ENCODE assay signal across 2 cellular contexts in the genomic region with DNA sequence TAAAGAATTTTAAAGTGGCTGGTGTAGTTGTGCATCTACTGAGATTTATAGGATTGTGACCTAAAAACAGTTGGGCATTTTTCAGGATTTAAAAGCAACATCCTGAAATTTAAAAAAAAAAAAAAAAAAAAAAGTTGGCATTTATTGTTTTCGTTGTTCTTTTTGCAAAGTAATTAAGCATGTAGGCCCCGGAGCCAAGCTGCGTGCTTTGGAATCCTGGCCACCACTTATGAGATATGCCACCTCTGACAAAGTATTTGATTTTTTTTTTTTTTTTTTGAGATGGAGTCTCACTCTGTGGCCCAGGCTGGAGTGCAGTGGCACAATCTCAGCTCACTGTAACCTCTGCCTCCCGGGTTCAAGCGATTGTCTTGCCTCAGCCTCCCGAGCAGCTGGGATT.
DNase-seq lines count a peak whose midpoint lies in the region; TF ChIP-seq lines count a peak whose summit lies in the region.
"Not testable (repeated sequence)": the region's sequence is repeated elsewhere in the genome, so short reads cannot be mapped to it uniquely, and the experiment has no call there.

No MANE protein-coding gene starts in this region.

- peaks cover 21% of the 10 kb centered on the region for H3K4me1 ChIP-seq in HEK293 (ENCODE audit: control insufficient read depth, insufficient read depth, low read length)
- peaks cover 88% of the 10 kb centered on the region for H3K4me1 ChIP-seq in left ventricle myocardium inferior

- TF ChIP-seq CTCF in HEK293 (tag by site-specific recombination; IDR thresholded peaks at IDR 0.05); left ventricle myocardium inferior (IDR thresholded peaks at IDR 0.05; ENCODE audit: borderline replicate concordance): not testable (repeated sequence)

- CTCF ChIA-PET in HEK293 (lab: Yijun Ruan, JAX), result interaction anchor here (0.5 to 0.8 kb wide), 3 partner anchors 19 to 142 kb away, joined by 3 read pairs; no protein-coding TSS in a partner anchor

- H3K27ac ChIP-seq in HEK293 (ENCODE audit: extremely low read depth, low read depth, low read length), result not testable (repeated sequence)
- H3K27ac ChIP-seq in left ventricle myocardium inferior (replicated peaks), result peak overlapping the region; percentile 83

- intact Hi-C loops in left ventricle myocardium inferior (cut with micrococcal nuclease), result loop anchor here (10.0 kb wide), 2 partner anchors 169 to 249 kb away; no protein-coding TSS in a partner anchor

- DNase-seq in left ventricle myocardium inferior, result not testable (repeated sequence)

- not testable (repeated sequence) for H3K27me3 ChIP-seq in left ventricle myocardium inferior (ENCODE audit: low read depth)

- not testable (repeated sequence) for H3K4me3 ChIP-seq in HEK293 (ENCODE audit: low read depth, low read length); left ventricle myocardium inferior

- not testable (repeated sequence) for H3K9me3 ChIP-seq in HEK293 (ENCODE audit: control insufficient read depth, insufficient read depth, low read depth, low read length); left ventricle myocardium inferior (replicated peaks)

- not testable (repeated sequence) for H3K36me3 ChIP-seq in HEK293 (ENCODE audit: control insufficient read depth in 2 of 2, insufficient read depth in 1 of 2, low read length in 2 of 2); left ventricle myocardium inferior

- POLR2A ChIA-PET in HEK293 (lab: Yijun Ruan, JAX), result not testable (repeated sequence)

TF ChIP-seq in HEK293, 187 proteins besides CTCF, POLR2A, EP300 and RAD21:
- TF ChIP-seq, protein P1, sequence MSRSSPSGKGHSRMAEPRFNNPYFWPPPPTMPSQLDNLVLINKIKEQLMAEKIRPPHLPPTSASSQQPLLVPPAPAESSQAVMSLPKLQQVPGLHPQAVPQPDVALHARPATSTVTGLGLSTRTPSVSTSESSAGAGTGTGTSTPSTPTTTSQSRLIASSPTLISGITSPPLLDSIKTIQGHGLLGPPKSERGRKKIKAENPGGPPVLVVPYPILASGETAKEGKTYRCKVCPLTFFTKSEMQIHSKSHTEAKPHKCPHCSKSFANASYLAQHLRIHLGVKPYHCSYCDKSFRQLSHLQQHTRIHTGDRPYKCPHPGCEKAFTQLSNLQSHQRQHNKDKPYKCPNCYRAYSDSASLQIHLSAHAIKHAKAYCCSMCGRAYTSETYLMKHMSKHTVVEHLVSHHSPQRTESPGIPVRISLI (tag by site-specific recombination; IDR thresholded peaks at IDR 0.05), result peak; percentile 62
